8 cellular contexts compared by ENCODE assay signal in the genomic region with DNA sequence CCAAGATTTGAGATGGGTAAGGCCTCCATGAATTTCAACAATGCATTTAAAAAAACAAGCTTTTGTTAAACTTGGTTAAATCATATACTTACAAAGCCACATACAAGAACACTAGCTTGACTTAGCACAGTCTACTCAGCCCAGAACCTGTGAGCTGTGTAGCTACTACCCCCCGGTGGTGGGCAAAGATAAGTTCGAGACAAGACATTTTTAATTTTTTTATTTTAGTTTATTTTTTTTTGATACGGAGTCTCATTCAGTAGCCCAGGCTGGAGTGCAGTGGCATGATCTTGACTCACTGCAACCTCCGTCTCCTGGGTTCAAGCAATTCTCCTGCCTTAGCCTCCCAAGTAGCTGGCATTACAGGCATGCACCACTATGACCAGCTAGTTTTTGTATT. TPM values are rescaled to one million over a fixed set of nuclear protein-coding genes. Genes with fewer than 3 reads are reported as not detected.
A peak's percentile ranks its signal among the peaks of the same experiment; 100 is the strongest.
DNase-seq lines count a peak whose midpoint lies in the region; ATAC-seq and TF ChIP-seq lines count a peak whose summit lies in the region.

No MANE protein-coding gene starts in this region.

- H4K91ac ChIP-seq in neuronal stem cell (ENCODE audit: low read depth, low read length, poor library complexity) = no peak overlapping the region

- in situ Hi-C loops in G401 (cut with HindIII; ENCODE audit: low sequenced_read_pairs) = no loop called here

- ATAC-seq in GM18511 (IDR thresholded peaks at IDR 0.05; ENCODE audit: unreplicated experiment) (no peak), GM21786 (IDR thresholded peaks at IDR 0.05; ENCODE audit: unreplicated experiment) (no peak)

- H2AK5ac ChIP-seq in neuronal stem cell (ENCODE audit: low read depth, low read length) = no peak overlapping the region

- no peak overlapping the region for H4K8ac ChIP-seq in neuronal stem cell (ENCODE audit: low read depth, low read length)

- H3K27me3 ChIP-seq in WERI-Rb-1 (ENCODE audit: insufficient read depth, low read depth, severe bottlenecking) = no peaks in the 10 kb centered on the region
- no peaks in the 10 kb centered on the region for H3K27me3 ChIP-seq in colonic mucosa
- H3K27me3 ChIP-seq in neuronal stem cell (ENCODE audit: control insufficient read depth in 3 of 3, insufficient read depth in 3 of 3, low read depth in 1 of 3, low read length in 3 of 3) = no peaks in the 10 kb centered on the region

- TF ChIP-seq CTCF in NB4 (IDR thresholded peaks at IDR 0.05; ENCODE audit: low read depth, low read length) = peak; percentile 46
- TF ChIP-seq CTCF in WERI-Rb-1 (IDR thresholded peaks at IDR 0.05; ENCODE audit: low read depth, low read length) = peak; percentile 42; the same call in 1 of the 2 replicates
- TF ChIP-seq CTCF in colonic mucosa (IDR thresholded peaks at IDR 0.05) = peak; percentile 21

- H3K27ac ChIP-seq in WERI-Rb-1 = no peak overlapping the region
- H3K27ac ChIP-seq in colonic mucosa = no peak overlapping the region
- H3K27ac ChIP-seq in neuronal stem cell (replicated peaks; ENCODE audit: low read length) = no peak overlapping the region

- H2BK15ac ChIP-seq in neuronal stem cell (ENCODE audit: low read length) = no peak overlapping the region

- H3K9me3 ChIP-seq in WERI-Rb-1 (ENCODE audit: severe bottlenecking) = no peaks in the 10 kb centered on the region
- H3K9me3 ChIP-seq in colonic mucosa = no peaks in the 10 kb centered on the region
- no peaks in the 10 kb centered on the region for H3K9me3 ChIP-seq in neuronal stem cell (replicated peaks in 1 of 2; ENCODE audit: control insufficient read depth in 2 of 2, insufficient read depth in 1 of 2, low read depth in 1 of 2, low read length in 2 of 2)

- H3K9ac ChIP-seq in colonic mucosa (ENCODE audit: low read depth in 2 of 2, low read length in 2 of 2) = no peak overlapping the region
- no peak overlapping the region for H3K9ac ChIP-seq in neuronal stem cell (ENCODE audit: low read depth, low read length, poor library complexity)

- WGBS in neuronal stem cell (ENCODE audit: extremely low coverage in 2 of 2, insufficient read length in 2 of 2, insufficient replicate concordance in 1 of 2), 2 donors = no CpG with 5 or more reads among the region's 4 CpGs

- peak overlapping the region; percentile 79 for H2AFZ ChIP-seq in neuronal stem cell (ENCODE audit: low read length)

- H2BK5ac ChIP-seq in neuronal stem cell (ENCODE audit: low read length) = no peak overlapping the region

- H3K4me1 ChIP-seq in colonic mucosa = peaks cover 5% of the 10 kb centered on the region
- peaks cover 2 to 4% of the 10 kb centered on the region in 2 donors for H3K4me1 ChIP-seq in neuronal stem cell (ENCODE audit: control insufficient read depth in 2 of 2, insufficient read depth in 1 of 2, low read depth in 1 of 2, low read length in 2 of 2)

- no peak overlapping the region for H3K4me2 ChIP-seq in neuronal stem cell (ENCODE audit: insufficient read depth, low read length, poor library complexity, severe bottlenecking)

- no peaks in the 10 kb centered on the region for H3K36me3 ChIP-seq in WERI-Rb-1
- H3K36me3 ChIP-seq in colonic mucosa = no peaks in the 10 kb centered on the region
- H3K36me3 ChIP-seq in neuronal stem cell (replicated peaks in 1 of 2; ENCODE audit: control insufficient read depth in 2 of 2, insufficient read depth in 2 of 2, low read length in 2 of 2) = no peaks in the 10 kb centered on the region

- no peak overlapping the region for H2BK120ac ChIP-seq in neuronal stem cell (ENCODE audit: low read depth, low read length)

- intact Hi-C loops in colonic mucosa (cut with DNase I) = no loop called here

- no peak overlapping the region for H2BK12ac ChIP-seq in neuronal stem cell (ENCODE audit: low read length)

- H3K18ac ChIP-seq in neuronal stem cell (ENCODE audit: low read length) = no peak overlapping the region

- TF ChIP-seq POLR2A in NB4 (IDR thresholded peaks at IDR 0.05; ENCODE audit: extremely low read depth, insufficient read length) = no peak

- no peaks in the 10 kb centered on the region for H3K79me1 ChIP-seq in neuronal stem cell (ENCODE audit: low read depth, low read length)

- H3K23ac ChIP-seq in neuronal stem cell (ENCODE audit: low read depth, low read length, poor library complexity) = no peak overlapping the region

- no peak overlapping the region for H3K4ac ChIP-seq in neuronal stem cell (ENCODE audit: low read length)

- DNase-seq in G401 (ENCODE audit: low spot score) = peak; percentile 32
- peak; percentile 79 for DNase-seq in NB4 (ENCODE audit: low read depth)
- peak; percentile 64 for DNase-seq in WERI-Rb-1
- no peak for DNase-seq in colonic mucosa
- peak; percentile 18 for DNase-seq in neuronal stem cell (ENCODE audit: low spot score)
- no peak for DNase-seq in midbrain (lab: John Stamatoyannopoulos, UW)

- no peak overlapping the region for H3K4me3 ChIP-seq in NB4 (ENCODE audit: low read depth, low read length)
- H3K4me3 ChIP-seq in WERI-Rb-1 (ENCODE audit: low read depth, low read length) = no peak overlapping the region
- no peak overlapping the region for H3K4me3 ChIP-seq in colonic mucosa
- H3K4me3 ChIP-seq in neuronal stem cell (ENCODE audit: low read length in 2 of 2) = no peak overlapping the region

- no peak overlapping the region for H3K14ac ChIP-seq in neuronal stem cell (ENCODE audit: low read length)

RNA-seq across cellular contexts. Expression of gene NECAP1, which starts 3.7 kb away (rescaled TPM):
- total RNA-seq in G401 (2014; rRNA removed; shearing (Covaris generic)) = 30.6 and 35.1 TPM in 2 replicates
- 10 to 100 TPM; 43.7 to 46.1 TPM for total RNA-seq in colonic mucosa
- 14.3 TPM for polyA plus RNA-seq in neuronal stem cell (2013, experiment 1 of 2)
- 14.5 TPM for polyA plus RNA-seq in neuronal stem cell (2013, experiment 2 of 2)

RNA-seq across cellular contexts. Expression of gene C3AR1, which starts 12.2 kb away (rescaled TPM):
- total RNA-seq in G401 (2014; rRNA removed; shearing (Covaris generic)) = not detected in 2 replicates
- 1 to 10 TPM; 1.8 to 7.9 TPM for total RNA-seq in colonic mucosa
- not detected for polyA plus RNA-seq in neuronal stem cell (2013, experiment 1 of 2)
- not detected for polyA plus RNA-seq in neuronal stem cell (2013, experiment 2 of 2)

RNA-seq across cellular contexts. Expression of gene CLEC4A, which starts 45.0 kb away (rescaled TPM):
- total RNA-seq in G401 (2014; rRNA removed; shearing (Covaris generic)) = not detected in 2 replicates
- total RNA-seq in colonic mucosa = 1 to 10 TPM; 1.8 TPM
- 0.17 TPM for polyA plus RNA-seq in neuronal stem cell (2013, experiment 1 of 2)
- polyA plus RNA-seq in neuronal stem cell (2013, experiment 2 of 2) = 0.22 TPM

RNA-seq across cellular contexts. Expression of gene FOXJ2, which starts 45.9 kb away (rescaled TPM):
- 3.4 and 8.1 TPM in 2 replicates for total RNA-seq in G401 (2014; rRNA removed; shearing (Covaris generic))
- 10 to 100 TPM; 10.7 to 14.9 TPM for total RNA-seq in colonic mucosa
- polyA plus RNA-seq in neuronal stem cell (2013, experiment 1 of 2) = 7.9 TPM
- polyA plus RNA-seq in neuronal stem cell (2013, experiment 2 of 2) = 8.3 TPM

Comparison
In these comparisons a context has a peak if more than half of its experiments do, and no peak if none do; other contexts are left out.
1. DNase-seq: peak in G401 (single experiment), NB4 (single experiment), WERI-Rb-1 (single experiment) and neuronal stem cell (single experiment); none in colonic mucosa (single experiment) and midbrain (single experiment).
2. Peak in every context shown above with its lines, with median percentiles within 50 percentile points of each other: CTCF ChIP-seq.